Comparison of ENCODE assay signal across 8 cellular contexts in the genomic region with DNA sequence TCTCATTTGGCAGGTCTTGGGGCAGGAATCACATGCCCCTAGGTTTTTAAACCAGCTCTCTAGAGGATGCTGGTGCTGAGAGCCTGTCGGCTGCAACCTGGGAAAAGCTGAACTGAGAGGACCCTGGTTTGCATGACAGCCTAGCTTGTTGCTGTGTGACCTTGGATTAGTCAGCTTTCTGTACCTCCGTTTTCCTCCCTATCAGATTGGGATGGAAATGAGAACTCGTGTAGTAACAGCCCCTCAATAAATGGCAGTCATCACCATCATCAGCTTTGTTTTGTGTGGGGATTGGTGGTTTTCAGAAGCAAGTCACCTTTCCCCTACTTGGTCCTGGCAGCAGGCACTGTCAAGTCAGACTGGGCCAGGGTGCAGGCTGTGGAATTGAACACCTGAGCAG.
A peak's percentile ranks its signal among the peaks of the same experiment; 100 is the strongest.
DNase-seq lines count a peak whose midpoint lies in the region; ATAC-seq and TF ChIP-seq lines count a peak whose summit lies in the region.

No MANE protein-coding gene starts in this region.

- no peak for ATAC-seq in CD8-positive, alpha-beta T cell
- ATAC-seq in psoas muscle: no peak

- H3K4me2 ChIP-seq in PC-9: peak overlapping the region; percentile 100

- H3K27ac ChIP-seq in CD8-positive, alpha-beta T cell (ENCODE audit: low read depth, low read length): no peak overlapping the region
- peak overlapping the region; percentile 92 for H3K27ac ChIP-seq in PC-9
- peak overlapping the region; percentile 80 for H3K27ac ChIP-seq in effector memory CD4-positive, alpha-beta T cell (ENCODE audit: insufficient read depth, low read length, poor library complexity, severe bottlenecking)
- H3K27ac ChIP-seq in psoas muscle: peak overlapping the region; percentile 100

- H3K36me3 ChIP-seq in CD8-positive, alpha-beta T cell (ENCODE audit: insufficient read depth, low read length): no peaks in the 10 kb centered on the region
- H3K36me3 ChIP-seq in PC-9 (ENCODE audit: low read depth): no peaks in the 10 kb centered on the region
- H3K36me3 ChIP-seq in effector memory CD4-positive, alpha-beta T cell (ENCODE audit: control insufficient read depth, insufficient read depth, low read length): no peaks in the 10 kb centered on the region
- H3K36me3 ChIP-seq in psoas muscle (ENCODE audit: insufficient read depth in 1 of 2, low read depth in 1 of 2): peaks cover 0 to 11% of the 10 kb centered on the region in 2 donors

- DNase-seq in CD8-positive, alpha-beta T cell: no peak
- DNase-seq in PC-9 (no peak), psoas muscle (no peak), NCI-H2227 (lab: John Stamatoyannopoulos, UW; ENCODE audit: unreplicated experiment) (no peak), COLO829 (ENCODE audit: low spot score) (no peak)
- DNase-seq in effector memory CD4-positive, alpha-beta T cell: no peak
- DNase-seq in NK-92 treated with Interleukin-12 subunit alpha and Interleukin-12 subunit beta, amount 100 ng/mL, for 24 hours (lab: John Stamatoyannopoulos, UW): no peak
- no peak for DNase-seq in stimulated activated naive CD4-positive, alpha-beta T cell treated with Interleukin-2 at 50 U/mL for 16 hours (lab: John Stamatoyannopoulos, UW)

- TF ChIP-seq CTCF in CD8-positive, alpha-beta T cell (IDR thresholded peaks at IDR 0.05): no peak
- no peak for TF ChIP-seq CTCF in PC-9 (conservative IDR thresholded peaks at IDR 0.05)
- TF ChIP-seq CTCF in psoas muscle (IDR thresholded peaks at IDR 0.05): no peak

- BruUV-seq in PC-9 (replicated peaks; lab: Mats Ljungman, UMichigan): no TSS peak

- no peaks in the 10 kb centered on the region for H3K9me3 ChIP-seq in CD8-positive, alpha-beta T cell (ENCODE audit: low read length)
- H3K9me3 ChIP-seq in PC-9 (ENCODE audit: insufficient read depth, low read depth) (no peaks in the 10 kb centered on the region), psoas muscle (no peaks in the 10 kb centered on the region)
- no peaks in the 10 kb centered on the region for H3K9me3 ChIP-seq in effector memory CD4-positive, alpha-beta T cell (ENCODE audit: control insufficient read depth, low read length)

- POLR2A ChIA-PET in CD8-positive, alpha-beta T cell (lab: Charles Lee): interaction anchor here (0.6 kb wide), 2 partner anchors 10 to 361 kb away, joined by 3 read pairs; no protein-coding TSS in a partner anchor
- POLR2A ChIA-PET in PC-9 (lab: Charles Lee; ENCODE audit: unreplicated experiment): interaction anchor here (0.6 kb wide), 1 partner anchor 512 kb away, joined by 3 read pairs; no protein-coding TSS in a partner anchor

- H2AFZ ChIP-seq in PC-9: no peak overlapping the region

- CTCF ChIA-PET in CD8-positive, alpha-beta T cell (lab: Charles Lee): no interaction called here
- CTCF ChIA-PET in PC-9 (lab: Charles Lee): interaction anchor here (1.0 to 1.4 kb wide), 2 partner anchors 397 to 473 kb away, joined by 3 to 4 read pairs; a partner anchor contains a TSS

- no peaks in the 10 kb centered on the region for H3K9me2 ChIP-seq in PC-9 (ENCODE audit: insufficient read depth)

- no peaks in the 10 kb centered on the region for H3K27me3 Mint-ChIP-seq in CD8-positive, alpha-beta T cell (ENCODE audit: low read depth)

- 29 to 37% (median 36%) methylated on average over 3 of the region's 3 CpGs for WGBS in psoas muscle, 3 donors

- H3K4me3 ChIP-seq in CD8-positive, alpha-beta T cell (ENCODE audit: low read depth, low read length): no peak overlapping the region
- H3K4me3 ChIP-seq in PC-9 (no peak overlapping the region), psoas muscle (peak overlapping the region; percentile 99)
- H3K4me3 ChIP-seq in effector memory CD4-positive, alpha-beta T cell (ENCODE audit: insufficient read depth, low read depth, low read length, poor library complexity, severe bottlenecking): peak overlapping the region; percentile 8

- H4K20me1 ChIP-seq in PC-9 (ENCODE audit: insufficient read depth): peaks cover 45% of the 10 kb centered on the region

- peaks cover 75% of the 10 kb centered on the region for H3K4me1 Mint-ChIP-seq in CD8-positive, alpha-beta T cell (ENCODE audit: low read depth)

- H3K27ac Mint-ChIP-seq in CD8-positive, alpha-beta T cell: peak overlapping the region; percentile 87

- H3K4me3 Mint-ChIP-seq in CD8-positive, alpha-beta T cell: peak overlapping the region; percentile 22

- no peaks in the 10 kb centered on the region for H3K9me3 Mint-ChIP-seq in CD8-positive, alpha-beta T cell

- intact Hi-C loops in CD8-positive, alpha-beta T cell (cut with DNase I, micrococcal nuclease): loop anchor here in 1 of 2 experiments (10.0 kb wide), 1 partner anchor 801 kb away; the partner anchor contains the start of genes CPNE1 and RBM12
- intact Hi-C loops in PC-9 (cut with micrococcal nuclease; ENCODE audit: unreplicated experiment) (no loop called here), psoas muscle (cut with DNase I) (loop anchor here in 1 of 2 donors (10.0 kb wide), 1 partner anchor 139 kb away; the partner anchor contains the start of gene RAB5IF)

- H3K27me3 ChIP-seq in CD8-positive, alpha-beta T cell (ENCODE audit: insufficient read depth, low read length): no peaks in the 10 kb centered on the region
- H3K27me3 ChIP-seq in PC-9 (ENCODE audit: insufficient read depth, low read depth) (no peaks in the 10 kb centered on the region), psoas muscle (ENCODE audit: insufficient read depth in 3 of 3, low read length in 2 of 3) (no peaks in the 10 kb centered on the region)
- no peaks in the 10 kb centered on the region for H3K27me3 ChIP-seq in effector memory CD4-positive, alpha-beta T cell (replicated peaks; ENCODE audit: control insufficient read depth, insufficient read depth, low read length, poor library complexity, severe bottlenecking)

- peaks cover 78% of the 10 kb centered on the region for H3K79me2 ChIP-seq in PC-9 (ENCODE audit: low read depth)

- H3F3A ChIP-seq in PC-9 (ENCODE audit: insufficient read depth, low read depth): peaks cover 36% of the 10 kb centered on the region

- H3K4me1 ChIP-seq in CD8-positive, alpha-beta T cell (ENCODE audit: insufficient read depth, low read length): peaks cover 66% of the 10 kb centered on the region
- peaks cover 51% of the 10 kb centered on the region for H3K4me1 ChIP-seq in PC-9 (replicated peaks; ENCODE audit: insufficient read depth)
- H3K4me1 ChIP-seq in effector memory CD4-positive, alpha-beta T cell (ENCODE audit: control insufficient read depth, insufficient read depth, low read length, poor library complexity, severe bottlenecking): peaks cover 66% of the 10 kb centered on the region
- H3K4me1 ChIP-seq in psoas muscle: peaks cover 81% of the 10 kb centered on the region

- peaks cover 2% of the 10 kb centered on the region for H3K36me3 Mint-ChIP-seq in CD8-positive, alpha-beta T cell

Comparison
In these comparisons a context has a peak if more than half of its experiments do, and no peak if none do; other contexts are left out.
1. H3K4me3 ChIP-seq: peak in effector memory CD4-positive, alpha-beta T cell (single experiment) and psoas muscle (single experiment); none in CD8-positive, alpha-beta T cell (single experiment) and PC-9 (single experiment).